ENCODE assay signal across 9 cellular contexts in genomic region chr12:106139422-106140141, GRCh38. TPM values are rescaled to one million over a fixed set of nuclear protein-coding genes. Genes with fewer than 3 reads are reported as not detected.
DNase-seq lines count a peak whose midpoint lies in the region; ATAC-seq, FAIRE-seq and TF ChIP-seq lines count a peak whose summit lies in the region.
"Had no signal": no experiment of that assay in that cellular context is flagged by ENCODE, and none has a peak within 500 bp of the region (broad histone marks: within the 10 kb centered on the region; RNA-seq: fewer than 3 reads in every experiment).

No MANE protein-coding gene starts in this region.

- peaks cover 69% of the 10 kb centered on the region for H3K4me1 Mint-ChIP-seq in WTC11
- peaks cover 7 to 20% (median 14%) of the 10 kb centered on the region in 4 donors for H3K4me1 Mint-ChIP-seq in naive thymus-derived CD8-positive, alpha-beta T cell

- H3K4me3 ChIP-seq in MG63 (peak overlapping the region; percentile 66), foreskin fibroblast (ENCODE audit: low read depth in 1 of 2, low read length in 2 of 2) (peak overlapping the region; percentile 70 to 82)

- H3K9me3 ChIP-seq in MG63, result no peaks in the 10 kb centered on the region

- H3K27me3 Mint-ChIP-seq in WTC11 (ENCODE audit: low read depth), result peaks cover 7% of the 10 kb centered on the region
- H3K27me3 Mint-ChIP-seq in naive thymus-derived CD8-positive, alpha-beta T cell, result peaks cover 36 to 75% (median 57%) of the 10 kb centered on the region in 5 donors

- H3K36me3 ChIP-seq in MG63, result no peaks in the 10 kb centered on the region

- no peak for FAIRE-seq in urothelium cell line (lab: Jason Lieb, UNC)
- FAIRE-seq: TTC549 had no signal

- H3K36me3 Mint-ChIP-seq in WTC11, result no peaks in the 10 kb centered on the region; the same call in 1 of the 2 replicates
- H3K36me3 Mint-ChIP-seq in naive thymus-derived CD8-positive, alpha-beta T cell, result peaks cover 0 to 10% (median 5%) of the 10 kb centered on the region in 3 donors

- no peaks in the 10 kb centered on the region for H3K9me3 Mint-ChIP-seq in WTC11
- H3K9me3 Mint-ChIP-seq in naive thymus-derived CD8-positive, alpha-beta T cell, result peaks cover 0 to 2% (median 0%) of the 10 kb centered on the region in 9 donors

- H3K27me3 ChIP-seq in MG63, result no peaks in the 10 kb centered on the region

- peak overlapping the region; percentile 70 for H3K4me3 Mint-ChIP-seq in WTC11
- H3K4me3 Mint-ChIP-seq in naive thymus-derived CD8-positive, alpha-beta T cell, result peak overlapping the region in 8 of 10 donors; percentile 9 to 68 (median 49)

- TF ChIP-seq CTCF in WTC11 (IDR thresholded peaks at IDR 0.05) (no peak), foreskin fibroblast (IDR thresholded peaks at IDR 0.05; ENCODE audit: low read depth, low read length) (no peak)

- CTCF ChIA-PET in WTC11 (lab: Charles Lee), result interaction anchor here (0.8 to 4.5 kb wide), 5 partner anchors 9 to 713 kb away, joined by 3 to 36 read pairs (median 3); no protein-coding TSS in a partner anchor

- ATAC-seq in WTC11, result peak; percentile 63
- peak; percentile 6 to 43 for ATAC-seq in naive thymus-derived CD8-positive, alpha-beta T cell
- no peak for ATAC-seq in HG03354 (IDR thresholded peaks at IDR 0.05; ENCODE audit: poor library complexity, severe bottlenecking, unreplicated experiment)
- ATAC-seq in GM18868 (IDR thresholded peaks at IDR 0.05; ENCODE audit: unreplicated experiment), result no peak

- peak overlapping the region; percentile 88 for H3K27ac Mint-ChIP-seq in WTC11
- no peak overlapping the region for H3K27ac Mint-ChIP-seq in naive thymus-derived CD8-positive, alpha-beta T cell

- DNase-seq in EH (ENCODE audit: low read depth) (peak; percentile 88), MG63 (peak; percentile 89), WTC11 (ENCODE audit: low spot score) (peak; percentile 87), foreskin fibroblast (peak; percentile 81 to 93), urothelium cell line (ENCODE audit: low spot score) (peak; percentile 79)
- peak in 1 of 10 donors; percentile 4 for DNase-seq in naive thymus-derived CD8-positive, alpha-beta T cell

- POLR2A ChIA-PET in WTC11 (lab: Charles Lee), result interaction anchor here (0.6 to 2.6 kb wide), 9 partner anchors 8 to 109 kb away, joined by 3 to 16 read pairs (median 4); no protein-coding TSS in a partner anchor
- POLR2A ChIA-PET in naive thymus-derived CD8-positive, alpha-beta T cell (lab: Charles Lee), result no interaction called here

TF ChIP-seq in WTC11, 78 proteins besides CTCF, POLR2A, EP300 and RAD21 (continues in another document):
- no peak for TF ChIP-seq NR3C1 (CRISPR knock-in tag; conservative IDR thresholded peaks at IDR 0.05; ENCODE audit: low read depth)
- peak; percentile 44; the same call in 1 of the 2 replicates for TF ChIP-seq E2F5 (CRISPR knock-in tag; IDR thresholded peaks at IDR 0.05)
- no peak for TF ChIP-seq FOXK1 (CRISPR knock-in tag; IDR thresholded peaks at IDR 0.05)
- TF ChIP-seq NFE2L1 (CRISPR knock-in tag; IDR thresholded peaks at IDR 0.05), result 0 out of 2 replicates have a peak, but pooled peaks have one; percentile 25
- no peak for TF ChIP-seq NFATC4 (CRISPR knock-in tag; IDR thresholded peaks at IDR 0.05)
- 0 out of 2 replicates have a peak, but pooled peaks have one; percentile 86 for TF ChIP-seq KAT7 (CRISPR knock-in tag; IDR thresholded peaks at IDR 0.05; ENCODE audit: borderline replicate concordance)
- no peak for TF ChIP-seq ZNF671 (CRISPR knock-in tag; IDR thresholded peaks at IDR 0.05)
- TF ChIP-seq AR (CRISPR knock-in tag; IDR thresholded peaks at IDR 0.05), result no peak
- TF ChIP-seq SP1 (CRISPR knock-in tag; conservative IDR thresholded peaks at IDR 0.05), result 0 out of 2 replicates have a peak, but pooled peaks have one; percentile 36
- no peak for TF ChIP-seq RORB (CRISPR knock-in tag; IDR thresholded peaks at IDR 0.05)
- peak; percentile 87 for TF ChIP-seq ZBTB43 (CRISPR knock-in tag; IDR thresholded peaks at IDR 0.05)
- TF ChIP-seq ZNF281 (CRISPR knock-in tag; IDR thresholded peaks at IDR 0.05), result peak; percentile 29; the same call in 1 of the 2 replicates

RNA-seq across cellular contexts. Expression of gene NUAK1, which starts 0.8 kb away (rescaled TPM):
- total RNA-seq in MG63 (2014; rRNA removed; shearing (Covaris generic); ENCODE audit: low replicate concordance), result 1.9 and 4.9 TPM in 2 replicates
- total RNA-seq in WTC11 (2021), result 10.3 to 15.9 TPM (median 12.3 TPM) in 3 replicates
- not detected for total RNA-seq in naive thymus-derived CD8-positive, alpha-beta T cell
- under 1 TPM in 1 of 3 donors, not detected in 2; 0.08 TPM for polyA plus RNA-seq in naive thymus-derived CD8-positive, alpha-beta T cell

Comparison
In these comparisons a context has a peak if more than half of its experiments do, and no peak if none do; other contexts are left out.
1. ATAC-seq: peak in WTC11 (single experiment) and naive thymus-derived CD8-positive, alpha-beta T cell (2 of 2); none in HG03354 (single experiment) and GM18868 (single experiment).